Comparison of ENCODE assay signal across 8 cellular contexts in genomic region chr19:2867025-2867991, GRCh38. TPM values are rescaled to one million over a fixed set of nuclear protein-coding genes. Genes with fewer than 3 reads are reported as not detected.
A peak's percentile ranks its signal among the peaks of the same experiment; 100 is the strongest.
DNase-seq lines count a peak whose midpoint lies in the region; ATAC-seq and TF ChIP-seq lines count a peak whose summit lies in the region.

TSS of gene ZNF556 (plus strand) at chr19:2867335. CDS start at chr19:2867422, 87 bp downstream.

- H3K27me3 Mint-ChIP-seq in type B pancreatic cell, result no peaks in the 10 kb centered on the region

- H3K9me3 Mint-ChIP-seq in type B pancreatic cell, result peaks cover 14% of the 10 kb centered on the region

- intact Hi-C loops in psoas muscle (cut with DNase I), result no loop called here

- no peaks in the 10 kb centered on the region for H3K36me3 Mint-ChIP-seq in type B pancreatic cell

- TF ChIP-seq CTCF in VCaP (conservative IDR thresholded peaks at IDR 0.05), result no peak
- no peak for TF ChIP-seq CTCF in psoas muscle (IDR thresholded peaks at IDR 0.05)
- no peak for TF ChIP-seq CTCF in type B pancreatic cell (conservative IDR thresholded peaks at IDR 0.05)

- no peaks in the 10 kb centered on the region for H3K4me1 ChIP-seq in psoas muscle

- 23 to 26% (median 23%) methylated on average over 36 of the region's 36 CpGs for WGBS in psoas muscle, 3 donors

- H3K27ac ChIP-seq in VCaP (peak within 1 kb of the TSS; percentile 48), psoas muscle (peak within 1 kb of the TSS; percentile 30)

- peaks cover 5% of the 10 kb centered on the region for H3K4me1 Mint-ChIP-seq in type B pancreatic cell (ENCODE audit: unreplicated experiment)

- peak; percentile 53 for DNase-seq in NCI-H2171 treated with DMSO at 0.1 percent for 48 hours (lab: John Stamatoyannopoulos, UW)
- DNase-seq in NCI-H2171 (lab: John Stamatoyannopoulos, UW), result no peak
- DNase-seq in NCI-H1436 treated with DMSO at 0.1 percent for 48 hours (lab: John Stamatoyannopoulos, UW), result peak; percentile 29
- DNase-seq in psoas muscle, result peak; percentile 59 to 77
- no peak for DNase-seq in activated CD4-positive, alpha-beta T cell treated with anti-CD3 and anti-CD28 coated beads for 4 hours
- no peak for DNase-seq in type B pancreatic cell (ENCODE audit: extremely low spot score, unreplicated experiment)

- H3K36me3 ChIP-seq in psoas muscle (ENCODE audit: insufficient read depth in 1 of 2, low read depth in 1 of 2), result no peaks in the 10 kb centered on the region

- no peaks in the 10 kb centered on the region for H3K27me3 ChIP-seq in psoas muscle (ENCODE audit: insufficient read depth in 3 of 3, low read length in 2 of 3)

- peak within 1 kb of the TSS; percentile 66 for H3K4me3 ChIP-seq in psoas muscle

- ATAC-seq in psoas muscle (peak; percentile 93 to 97 (median 94)), HG02938 (IDR thresholded peaks at IDR 0.05; ENCODE audit: unreplicated experiment) (no peak)

- H3K27ac Mint-ChIP-seq in type B pancreatic cell, result no peak within 1 kb of the TSS

- H3K4me3 Mint-ChIP-seq in type B pancreatic cell, result no peak within 1 kb of the TSS

- H3K9me3 ChIP-seq in psoas muscle, result no peaks in the 10 kb centered on the region

RNA-seq across cellular contexts. Expression of gene ZNF556, which starts in this region (rescaled TPM):
- total RNA-seq in psoas muscle, result 10 to 100 TPM in 2 of 4 donors, under 1 TPM in 2; 0.57 to 15.6 (median 5.8) TPM
- polyA plus RNA-seq in psoas muscle, result 1 to 10 TPM in 1 of 3 donors, under 1 TPM in 2; 0.24 to 7.7 (median 0.69) TPM
- total RNA-seq in type B pancreatic cell (ENCODE audit: low replicate concordance), result not detected in 2 replicates

Comparison
In these comparisons a context has a peak if more than half of its experiments do, and no peak if none do; other contexts are left out.
1. DNase-seq: peak in NCI-H2171 treated with DMSO at 0.1 percent for 48 hours (single experiment), NCI-H1436 treated with DMSO at 0.1 percent for 48 hours (single experiment) and psoas muscle (2 of 2); none in NCI-H2171 (single experiment), activated CD4-positive, alpha-beta T cell treated with anti-CD3 and anti-CD28 coated beads for 4 hours (0 of 2) and type B pancreatic cell (single experiment).